In genomic region chr1:246699095-246699735, GRCh38 we compare ENCODE assay signal across 8 cellular contexts. TPM values are rescaled to one million over a fixed set of nuclear protein-coding genes. Genes with fewer than 3 reads are reported as not detected.
DNase-seq lines count a peak whose midpoint lies in the region; ATAC-seq and TF ChIP-seq lines count a peak whose summit lies in the region.

No MANE protein-coding gene starts in this region.

- no peaks in the 10 kb centered on the region for H3K9me3 Mint-ChIP-seq in activated naive CD8-positive, alpha-beta T cell (ENCODE audit: low read depth)

- H3K4me3 Mint-ChIP-seq in activated naive CD8-positive, alpha-beta T cell, result peak overlapping the region; percentile 68

- H3K9me3 ChIP-seq in prostate gland, result no peaks in the 10 kb centered on the region
- no peaks in the 10 kb centered on the region for H3K9me3 ChIP-seq in upper lobe of right lung

- peak overlapping the region; percentile 11 for H3K27ac Mint-ChIP-seq in activated naive CD8-positive, alpha-beta T cell

- DNase-seq in NCI-H128 (lab: John Stamatoyannopoulos, UW; ENCODE audit: unreplicated experiment), result peak; percentile 64
- DNase-seq in SKM-1 (lab: John Stamatoyannopoulos, UW; ENCODE audit: unreplicated experiment), result peak; percentile 98
- peak; percentile 88 for DNase-seq in Right ventricle myocardium superior
- DNase-seq in prostate gland (ENCODE audit: low spot score), result peak; percentile 84
- DNase-seq in upper lobe of right lung, result peak; percentile 87

- H3K27me3 ChIP-seq in prostate gland (replicated peaks; ENCODE audit: insufficient read depth) (no peaks in the 10 kb centered on the region), upper lobe of right lung (no peaks in the 10 kb centered on the region)

- TF ChIP-seq POLR2A in prostate gland (IDR thresholded peaks at IDR 0.05), result no peak

- TF ChIP-seq CTCF in GM12874 (IDR thresholded peaks at IDR 0.05; ENCODE audit: insufficient read depth, low read depth, low read length), result peak; percentile 83
- peak; percentile 58 to 81 (median 78) for TF ChIP-seq CTCF in prostate gland (IDR thresholded peaks at IDR 0.05)
- TF ChIP-seq CTCF in upper lobe of right lung (IDR thresholded peaks at IDR 0.05), result peak; percentile 87

- H3K27ac ChIP-seq in prostate gland (peak overlapping the region in 1 of 2 donors; percentile 30), upper lobe of right lung (peak overlapping the region; percentile 63)

- H3K36me3 ChIP-seq in prostate gland, result no peaks in the 10 kb centered on the region
- no peaks in the 10 kb centered on the region for H3K36me3 ChIP-seq in upper lobe of right lung

- WGBS in prostate gland, result 7% methylated on average over 18 of the region's 18 CpGs

- intact Hi-C loops in Right ventricle myocardium superior (cut with DNase I) (loop anchor here (5.0 kb wide), 2 partner anchors 132 to 202 kb away; partner anchors contain the start of genes CNST and TFB2M), prostate gland (cut with DNase I) (loop anchor here (5.0 kb wide), 1 partner anchor 192 kb away; the partner anchor contains the start of gene SMYD3), upper lobe of right lung (cut with DNase I) (loop anchor here (10.0 kb wide), 1 partner anchor 194 kb away; the partner anchor contains the start of gene SMYD3)

- no peaks in the 10 kb centered on the region for H3K27me3 Mint-ChIP-seq in activated naive CD8-positive, alpha-beta T cell

- no peaks in the 10 kb centered on the region for H3K36me3 Mint-ChIP-seq in activated naive CD8-positive, alpha-beta T cell

- H3K4me1 ChIP-seq in prostate gland (replicated peaks) (no peaks in the 10 kb centered on the region), upper lobe of right lung (peaks cover 9% of the 10 kb centered on the region)

- peak; percentile 98 for ATAC-seq in HG02759 (IDR thresholded peaks at IDR 0.05; ENCODE audit: unreplicated experiment)
- peak; percentile 94 for ATAC-seq in Right ventricle myocardium superior (ENCODE audit: poor library complexity)
- peak; percentile 97 for ATAC-seq in upper lobe of right lung

- H3K4me3 ChIP-seq in prostate gland (peak overlapping the region in 1 of 2 donors; percentile 18), upper lobe of right lung (peak overlapping the region; percentile 49)

- H3K4me1 Mint-ChIP-seq in activated naive CD8-positive, alpha-beta T cell (ENCODE audit: low read depth), result peaks cover 7% of the 10 kb centered on the region

RNA-seq across cellular contexts. Expression of gene SCCPDH, which starts 25.0 kb away (rescaled TPM):
- total RNA-seq in Right ventricle myocardium superior, result 27.6 TPM
- 10 to 100 TPM; 49.6 to 67.4 TPM for total RNA-seq in prostate gland
- 23.4 TPM for total RNA-seq in upper lobe of right lung
